21 cellular contexts compared by ENCODE assay signal in the genomic region with DNA sequence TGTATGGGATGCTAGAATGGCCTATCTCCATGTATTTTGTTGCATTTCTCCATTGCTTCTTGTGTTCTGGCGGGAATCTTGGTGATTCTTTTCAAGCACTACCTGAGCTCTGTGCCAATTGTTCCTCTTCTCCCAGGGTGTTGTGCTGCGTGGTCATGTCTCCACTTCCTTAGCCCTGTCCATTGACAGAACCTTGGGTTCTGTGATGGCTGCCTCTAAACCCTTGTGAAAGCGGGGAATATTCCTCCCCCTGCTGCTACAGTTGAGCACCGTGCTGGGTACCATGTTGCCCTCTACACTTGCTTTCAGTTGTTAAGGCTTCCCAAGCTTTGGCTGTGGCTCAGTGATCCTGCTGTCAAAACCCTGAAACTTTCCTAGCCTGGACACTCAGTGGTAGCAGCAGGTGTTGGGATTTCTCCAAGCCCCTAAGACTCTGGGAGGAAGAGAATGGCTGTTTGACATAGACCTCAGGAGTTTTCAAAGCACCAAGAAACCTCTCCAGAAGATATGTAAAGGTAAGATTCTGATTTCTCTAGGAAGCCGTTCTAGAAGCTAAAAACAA.
DNase-seq lines count a peak whose midpoint lies in the region; ATAC-seq and TF ChIP-seq lines count a peak whose summit lies in the region.
"Had no signal": no experiment of that assay in that cellular context is flagged by ENCODE, and none has a peak within 500 bp of the region (broad histone marks: within the 10 kb centered on the region; RNA-seq: fewer than 3 reads in every experiment).

No MANE protein-coding gene starts in this region.

- no peak overlapping the region for H4K5ac ChIP-seq in IMR-90 (ENCODE audit: low read depth, low read length)

- H3K4me3 ChIP-seq in IMR-90 (ENCODE audit: insufficient read depth, low read depth, low read length) = no peak overlapping the region
- no peak overlapping the region for H3K4me3 ChIP-seq in sigmoid colon
- H3K4me3 ChIP-seq: cardiac muscle cell, lower lobe of right lung, right atrium auricular region, tibial artery had no signal

- TF ChIP-seq EP300 in sigmoid colon (IDR thresholded peaks at IDR 0.05) = no peak

- no peak for ATAC-seq in activated CD8-positive, alpha-beta memory T cell treated with anti-CD3 and anti-CD28 coated beads, Interleukin-2, amount 10 ng/mL, durations not matched to agents 7 days and 5 days
- ATAC-seq in IMR-90 (ENCODE audit: low read depth) = no peak
- no peak for ATAC-seq in central memory CD8-positive, alpha-beta T cell (replicated peaks; ENCODE audit: extremely low read depth, poor library complexity, severe bottlenecking)
- no peak for ATAC-seq in GM21447 (IDR thresholded peaks at IDR 0.05; ENCODE audit: unreplicated experiment)
- ATAC-seq: lower lobe of right lung had no signal

- no peak overlapping the region for H3K4me3 Mint-ChIP-seq in activated CD8-positive, alpha-beta memory T cell treated with anti-CD3 and anti-CD28 coated beads, Interleukin-2, amount 10 ng/mL, durations not matched to agents 7 days and 5 days
- H3K4me3 Mint-ChIP-seq in central memory CD8-positive, alpha-beta T cell = peak overlapping the region; percentile 40
- H3K4me3 Mint-ChIP-seq: H9 had no signal

- dilution Hi-C loops in IMR-90 (cut with HindIII; ENCODE audit: low sequenced_read_pairs, unreplicated experiment) = no loop called here

- H2AK9ac ChIP-seq in IMR-90 (replicated peaks; ENCODE audit: low read depth, low read length, poor library complexity) = peak overlapping the region; percentile 23

- H3K36me3 Mint-ChIP-seq in activated CD8-positive, alpha-beta memory T cell treated with anti-CD3 and anti-CD28 coated beads, Interleukin-2, amount 10 ng/mL, durations not matched to agents 7 days and 5 days = peaks cover 62% of the 10 kb centered on the region
- peaks cover 37% of the 10 kb centered on the region for H3K36me3 Mint-ChIP-seq in central memory CD8-positive, alpha-beta T cell (ENCODE audit: insufficient read depth)

- H2AK5ac ChIP-seq in IMR-90 (ENCODE audit: low read depth, low read length) = no peak overlapping the region

- H3K36me3 ChIP-seq in IMR-90 (ENCODE audit: control insufficient read depth, insufficient read depth, low read length) (peaks cover 24% of the 10 kb centered on the region), sigmoid colon (peaks cover 0 to 9% (median 0%) of the 10 kb centered on the region in 4 donors)
- H3K36me3 ChIP-seq: cardiac muscle cell had no signal

- no peaks in the 10 kb centered on the region for H3K27me3 ChIP-seq in IMR-90 (ENCODE audit: control insufficient read depth, insufficient read depth, low read length)
- H3K27me3 ChIP-seq in sigmoid colon = no peaks in the 10 kb centered on the region
- H3K27me3 ChIP-seq: cardiac muscle cell, right atrium auricular region, tibial artery had no signal

- no peak for DNase-seq in activated CD8-positive, alpha-beta memory T cell treated with anti-CD3 and anti-CD28 coated beads, Interleukin-2, amount 10 ng/mL, durations not matched to agents 7 days and 5 days
- no peak for DNase-seq in activated CD8-positive, alpha-beta memory T cell treated with anti-CD3 and anti-CD28 coated beads, Interleukin-2, amount 50 U/mL, for 48 hours
- DNase-seq in IMR-90 (no peak), sigmoid colon (no peak), NCI-H2081 (lab: John Stamatoyannopoulos, UW) (no peak), HPDE6-E6E7 (ENCODE audit: extremely low spot score) (no peak)
- DNase-seq in central memory CD8-positive, alpha-beta T cell (ENCODE audit: low spot score in 2 of 2) = no peak
- DNase-seq: amniotic stem cell, foreskin fibroblast, H9, hypothalamus, islet precursor cell, lower lobe of right lung, NCI-H1694, NCI-H774, SHP77, SW 1271, tibial artery had no signal

- CTCF ChIA-PET in activated CD8-positive, alpha-beta memory T cell treated with anti-CD3 and anti-CD28 coated beads, Interleukin-2, amount 10 ng/mL, durations not matched to agents 7 days and 5 days (lab: Charles Lee) = interaction anchor here (1.1 kb wide), 1 partner anchor 14 kb away, joined by 3 read pairs; no protein-coding TSS in a partner anchor
- CTCF ChIA-PET in IMR-90 (lab: Yijun Ruan, JAX) = interaction anchor here (0.6 kb wide), 1 partner anchor 565 kb away, joined by 3 read pairs; no protein-coding TSS in a partner anchor

- no peak overlapping the region for H3K4me2 ChIP-seq in IMR-90 (ENCODE audit: low read depth, low read length)

- H3K56ac ChIP-seq in IMR-90 (ENCODE audit: extremely low read depth, insufficient read depth, low read length) = no peak overlapping the region

- WGBS in IMR-90 (ENCODE audit: extremely low coverage in 2 of 2, insufficient read length in 1 of 2), 2 experiments = 100% methylated on average over 2 of the region's 5 CpGs; no CpG with 5 or more reads in 1 of the 2 experiments
- WGBS in sigmoid colon, 2 donors = 96% methylated on average over 5 of the region's 5 CpGs

- H3K9me3 Mint-ChIP-seq in activated CD8-positive, alpha-beta memory T cell treated with anti-CD3 and anti-CD28 coated beads, Interleukin-2, amount 10 ng/mL, durations not matched to agents 7 days and 5 days (ENCODE audit: low read depth) = no peaks in the 10 kb centered on the region
- no peaks in the 10 kb centered on the region for H3K9me3 Mint-ChIP-seq in central memory CD8-positive, alpha-beta T cell
- H3K9me3 Mint-ChIP-seq: H9 had no signal

- H4K20me1 ChIP-seq in IMR-90 (ENCODE audit: insufficient read depth, low read length) = peaks cover 31% of the 10 kb centered on the region

- TF ChIP-seq POLR2A in IMR-90 (IDR thresholded peaks at IDR 0.05; ENCODE audit: low read depth, low read length) = no peak
- TF ChIP-seq POLR2A in sigmoid colon (IDR thresholded peaks at IDR 0.05) = no peak

- no peak overlapping the region for H2AFZ ChIP-seq in IMR-90 (replicated peaks; ENCODE audit: low read length, poor library complexity)

- no peak overlapping the region for H3K27ac ChIP-seq in IMR-90 (ENCODE audit: insufficient read depth, low read length)
- peak overlapping the region; percentile 14 to 78 (median 26) for H3K27ac ChIP-seq in sigmoid colon
- H3K27ac ChIP-seq: cardiac muscle cell, lower lobe of right lung, right atrium auricular region had no signal

- peak overlapping the region; percentile 10; the same call in 1 of the 2 replicates for H2BK20ac ChIP-seq in IMR-90 (ENCODE audit: low read depth, low read length)

- H3K4me1 ChIP-seq in IMR-90 (ENCODE audit: control insufficient read depth, insufficient read depth, low read length) = no peaks in the 10 kb centered on the region
- H3K4me1 ChIP-seq in sigmoid colon = peaks cover 0 to 90% (median 48%) of the 10 kb centered on the region in 4 donors

- intact Hi-C loops in IMR-90 (cut with micrococcal nuclease) (no loop called here), sigmoid colon (cut with DNase I) (no loop called here)

- peaks cover 53% of the 10 kb centered on the region for H3K4me1 Mint-ChIP-seq in activated CD8-positive, alpha-beta memory T cell treated with anti-CD3 and anti-CD28 coated beads, Interleukin-2, amount 10 ng/mL, durations not matched to agents 7 days and 5 days
- peaks cover 60% of the 10 kb centered on the region for H3K4me1 Mint-ChIP-seq in central memory CD8-positive, alpha-beta T cell

- in situ Hi-C loops in IMR-90 (cut with MboI; ENCODE audit: low sequenced_read_pairs) = no loop called here

- POLR2A ChIA-PET in IMR-90 (lab: Charles Lee; ENCODE audit: unreplicated experiment) = no interaction called here

- no peak for TF ChIP-seq RAD21 in IMR-90 (IDR thresholded peaks at IDR 0.05; ENCODE audit: low read length)

- H3K9me3 ChIP-seq in IMR-90 (ENCODE audit: control insufficient read depth, insufficient read depth, low read length) = no peaks in the 10 kb centered on the region
- H3K9me3 ChIP-seq in sigmoid colon = no peaks in the 10 kb centered on the region
- H3K9me3 ChIP-seq: lower lobe of right lung, right atrium auricular region, tibial artery had no signal

- H4K8ac ChIP-seq in IMR-90 (ENCODE audit: low read depth in 2 of 2, low read length in 2 of 2) = no peak overlapping the region

- no TSS peak for BruUV-seq in IMR-90 (replicated peaks; lab: Mats Ljungman, UMichigan)

- H2BK15ac ChIP-seq in IMR-90 (ENCODE audit: low read depth, low read length) = no peak overlapping the region

- H3K9ac ChIP-seq in IMR-90 (ENCODE audit: low read depth, low read length) = no peak overlapping the region

- peaks cover 18% of the 10 kb centered on the region for H3K9me1 ChIP-seq in IMR-90 (ENCODE audit: insufficient read depth, low read length)

- TF ChIP-seq CTCF in IMR-90 (conservative IDR thresholded peaks at IDR 0.05; ENCODE audit: low read depth, low read length) (no peak), sigmoid colon (IDR thresholded peaks at IDR 0.05) (no peak)

- peaks cover 40 to 66% of the 10 kb centered on the region in 2 experiments for H3K79me1 ChIP-seq in IMR-90 (ENCODE audit: low read depth in 1 of 2, low read length in 2 of 2)

- H4K91ac ChIP-seq in IMR-90 (ENCODE audit: insufficient read depth, low read depth, low read length) = no peak overlapping the region

- H3K27me3 Mint-ChIP-seq in activated CD8-positive, alpha-beta memory T cell treated with anti-CD3 and anti-CD28 coated beads, Interleukin-2, amount 10 ng/mL, durations not matched to agents 7 days and 5 days = no peaks in the 10 kb centered on the region
- H3K27me3 Mint-ChIP-seq in central memory CD8-positive, alpha-beta T cell = no peaks in the 10 kb centered on the region

- H3K23ac ChIP-seq in IMR-90 (ENCODE audit: low read depth, low read length) = no peak overlapping the region

- H2BK5ac ChIP-seq in IMR-90 (ENCODE audit: low read depth, low read length, poor library complexity, severe bottlenecking) = no peak overlapping the region

- H3K14ac ChIP-seq in IMR-90 (replicated peaks; ENCODE audit: low read depth, low read length) = 0 out of 2 replicates have a peak overlapping the region, but pooled peaks have one; percentile 32

- H2BK120ac ChIP-seq in IMR-90 (ENCODE audit: low read depth, low read length) = no peak overlapping the region

- H3K4ac ChIP-seq in IMR-90 (ENCODE audit: low read depth, low read length) = no peak overlapping the region

- H3K18ac ChIP-seq in IMR-90 (ENCODE audit: low read depth, low read length) = no peak overlapping the region

- peak overlapping the region; percentile 35 for H3K27ac Mint-ChIP-seq in activated CD8-positive, alpha-beta memory T cell treated with anti-CD3 and anti-CD28 coated beads, Interleukin-2, amount 10 ng/mL, durations not matched to agents 7 days and 5 days
- no peak overlapping the region for H3K27ac Mint-ChIP-seq in central memory CD8-positive, alpha-beta T cell (ENCODE audit: low read depth)

TF ChIP-seq in IMR-90, 13 proteins besides CTCF, POLR2A, EP300 and RAD21 (continues in another document):
- TF ChIP-seq, protein P1, sequence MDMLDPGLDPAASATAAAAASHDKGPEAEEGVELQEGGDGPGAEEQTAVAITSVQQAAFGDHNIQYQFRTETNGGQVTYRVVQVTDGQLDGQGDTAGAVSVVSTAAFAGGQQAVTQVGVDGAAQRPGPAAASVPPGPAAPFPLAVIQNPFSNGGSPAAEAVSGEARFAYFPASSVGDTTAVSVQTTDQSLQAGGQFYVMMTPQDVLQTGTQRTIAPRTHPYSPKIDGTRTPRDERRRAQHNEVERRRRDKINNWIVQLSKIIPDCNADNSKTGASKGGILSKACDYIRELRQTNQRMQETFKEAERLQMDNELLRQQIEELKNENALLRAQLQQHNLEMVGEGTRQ (IDR thresholded peaks at IDR 0.05; ENCODE audit: low read depth, low read length) = no peak
- TF ChIP-seq CEBPB (IDR thresholded peaks at IDR 0.05; ENCODE audit: low read depth, low read length) (no peak), CHD1 (IDR thresholded peaks at IDR 0.05; ENCODE audit: low read depth, low read length) (no peak)
